Comparison of ENCODE assay signal across 1 cellular context in the genomic region with DNA sequence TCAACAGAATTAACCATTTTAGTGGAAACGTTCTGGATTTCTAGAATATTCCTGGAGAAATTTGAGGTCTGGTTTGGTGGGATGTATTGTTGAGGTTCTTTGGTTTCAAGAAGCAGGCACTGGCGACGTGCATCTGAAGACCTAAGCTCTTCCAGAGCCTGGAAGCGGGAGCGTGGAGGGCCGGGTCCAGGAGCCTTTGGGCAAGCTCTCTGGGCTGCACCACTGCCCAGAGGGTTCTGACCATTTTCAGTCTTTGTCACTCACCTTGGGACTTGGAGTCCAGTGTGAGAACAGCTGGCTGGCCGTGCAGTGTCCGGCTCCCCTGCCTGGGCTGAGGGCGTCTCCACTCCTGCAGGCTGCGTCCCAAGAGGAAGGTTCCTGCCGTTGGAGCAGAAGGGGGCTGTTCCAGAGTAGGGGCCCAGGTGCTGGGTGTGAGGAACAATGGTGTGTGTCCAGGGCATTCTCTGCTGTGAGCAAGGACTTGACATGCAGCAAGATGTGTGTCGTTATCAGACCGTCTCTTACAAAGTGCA.
TF ChIP-seq lines count a peak whose summit lies in the region.

No MANE protein-coding gene starts in this region.

TF ChIP-seq in H1, 55 proteins besides CTCF, POLR2A, EP300 and RAD21:
- TF ChIP-seq POU5F1 (IDR thresholded peaks at IDR 0.05; ENCODE audit: low read depth, low read length): no peak
